In the genomic region with DNA sequence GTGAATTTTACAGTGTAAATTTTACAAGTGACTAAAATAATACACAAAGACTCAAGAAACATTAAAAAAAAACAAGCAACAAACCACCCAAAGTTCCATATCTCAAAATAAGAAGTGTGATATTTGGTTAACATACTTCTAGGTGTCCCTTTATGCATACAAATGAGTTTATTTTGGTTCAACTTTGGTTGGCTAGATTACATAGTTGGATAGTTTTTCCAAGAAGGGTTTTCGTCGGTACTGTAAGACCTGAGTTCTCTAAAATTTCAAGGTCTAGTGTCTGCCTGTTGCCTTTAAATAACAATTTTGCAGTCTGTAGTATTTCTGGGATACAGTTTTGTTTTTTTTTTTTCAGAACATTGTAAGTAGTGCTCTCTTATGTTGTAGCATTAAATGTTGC, we compare ENCODE assay signal across 21 cellular contexts.
"Had no signal": no experiment of that assay in that cellular context is flagged by ENCODE, and none has a peak within 500 bp of the region (broad histone marks: within the 10 kb centered on the region; RNA-seq: fewer than 3 reads in every experiment).

No MANE protein-coding gene starts in this region.

- H3K27ac ChIP-seq: dorsolateral prefrontal cortex, lower lobe of right lung, prostate gland, spleen, stomach, tibial nerve, upper lobe of left lung had no signal

- H3K4me3 ChIP-seq: dorsolateral prefrontal cortex, lower lobe of right lung, prostate gland, skin epidermis, spleen, stomach, tibial nerve, upper lobe of left lung had no signal

- ATAC-seq: lower lobe of right lung; naive thymus-derived CD8-positive, alpha-beta T cell; right cardiac atrium; stimulated activated memory B cell treated with anti-CD40 and anti-IgM and Interleukin-4, amounts not matched to agents 10 μg/mL and 1 μg/mL and 100 μg/mL, for 72 hours had no signal

- H3K9me3 Mint-ChIP-seq: naive thymus-derived CD8-positive, alpha-beta T cell; stimulated activated memory B cell treated with anti-CD40 and anti-IgM and Interleukin-4, amounts not matched to agents 10 μg/mL and 1 μg/mL and 100 μg/mL, for 72 hours had no signal

- H3K36me3 Mint-ChIP-seq: stimulated activated memory B cell treated with anti-CD40 and anti-IgM and Interleukin-4, amounts not matched to agents 10 μg/mL and 1 μg/mL and 100 μg/mL, for 72 hours had no signal

- H3K27ac Mint-ChIP-seq: naive thymus-derived CD8-positive, alpha-beta T cell; nephron progenitor cell; stimulated activated memory B cell treated with anti-CD40 and anti-IgM and Interleukin-4, amounts not matched to agents 10 μg/mL and 1 μg/mL and 100 μg/mL, for 72 hours had no signal

- H3K4me3 Mint-ChIP-seq: naive thymus-derived CD8-positive, alpha-beta T cell; nephron progenitor cell; stimulated activated memory B cell treated with anti-CD40 and anti-IgM and Interleukin-4, amounts not matched to agents 10 μg/mL and 1 μg/mL and 100 μg/mL, for 72 hours had no signal

- H3K27me3 ChIP-seq: dorsolateral prefrontal cortex, gastrocnemius medialis, spleen, stomach, tibial nerve, upper lobe of left lung had no signal

- H3K4me1 Mint-ChIP-seq: nephron progenitor cell had no signal

- DNase-seq: dorsolateral prefrontal cortex; effector CD4-positive, alpha-beta T cell; gastrocnemius medialis; head of caudate nucleus; left ventricle myocardium superior; lower lobe of right lung; naive thymus-derived CD8-positive, alpha-beta T cell; nephron progenitor cell; nucleus accumbens; right cardiac atrium; spleen; stimulated activated CD4-positive, alpha-beta T cell treated with anti-CD3 and anti-CD28 coated beads, Interleukin-4, amount 100 ng/mL, for 4 hours; stomach; upper lobe of left lung had no signal

- FAIRE-seq: colon, keratinocyte, urothelium cell line had no signal

- H3K4me1 ChIP-seq: prostate gland had no signal

- H3K36me3 ChIP-seq: gastrocnemius medialis, lower lobe of right lung, prostate gland, spleen, stomach, upper lobe of left lung had no signal

- H3K9me3 ChIP-seq: gastrocnemius medialis, lower lobe of right lung, prostate gland, spleen, stomach, upper lobe of left lung had no signal

- H3K27me3 Mint-ChIP-seq: stimulated activated memory B cell treated with anti-CD40 and anti-IgM and Interleukin-4, amounts not matched to agents 10 μg/mL and 1 μg/mL and 100 μg/mL, for 72 hours had no signal
